Comparison of ENCODE assay signal across 8 cellular contexts in genomic region chr19:50333737-50334617, GRCh38. TPM values are rescaled to one million over a fixed set of nuclear protein-coding genes. Genes with fewer than 3 reads are reported as not detected.
DNase-seq lines count a peak whose midpoint lies in the region; ATAC-seq and TF ChIP-seq lines count a peak whose summit lies in the region.

No MANE protein-coding gene starts in this region.

- H3K9me3 ChIP-seq in Peyer's patch (no peaks in the 10 kb centered on the region), cardiac muscle cell (ENCODE audit: low read depth) (no peaks in the 10 kb centered on the region), prostate gland (no peaks in the 10 kb centered on the region), uterus (no peaks in the 10 kb centered on the region)

- peak; percentile 66 to 89 (median 86) for DNase-seq in Peyer's patch
- DNase-seq in activated naive CD4-positive, alpha-beta T cell treated with Interleukin-2 at 50 U/mL for 16 hours, result peak; percentile 81
- peak; percentile 79 to 86 for DNase-seq in cardiac muscle cell (ENCODE audit: low read depth in 1 of 2, low spot score in 1 of 2)
- peak; percentile 68 for DNase-seq in prostate gland (ENCODE audit: low spot score)
- peak; percentile 27 to 43 for DNase-seq in uterus

- intact Hi-C loops in prostate gland (cut with DNase I) (no loop called here), uterus (cut with DNase I; ENCODE audit: low total_unique reads) (no loop called here)

- H3K4me1 ChIP-seq in ACC112 (ENCODE audit: control insufficient read depth, insufficient read depth, low read length, unreplicated experiment) (no peaks in the 10 kb centered on the region), Peyer's patch (peaks cover 0 to 42% (median 14%) of the 10 kb centered on the region in 4 donors), cardiac muscle cell (ENCODE audit: low read depth) (peaks cover 13% of the 10 kb centered on the region), prostate gland (replicated peaks) (no peaks in the 10 kb centered on the region), uterus (no peaks in the 10 kb centered on the region)

- peak overlapping the region; percentile 85 for H2AFZ ChIP-seq in ACC112 (ENCODE audit: low read length, unreplicated experiment)

- TF ChIP-seq CTCF in Peyer's patch (IDR thresholded peaks at IDR 0.05) (peak in 2 of 6 experiments; percentile 6 to 17), cardiac muscle cell (IDR thresholded peaks at IDR 0.05; ENCODE audit: low read depth, low read length) (no peak), prostate gland (IDR thresholded peaks at IDR 0.05) (peak in 1 of 4 experiments; percentile 24), uterus (IDR thresholded peaks at IDR 0.05) (no peak)

- 14% methylated on average over 53 of the region's 54 CpGs for WGBS in prostate gland

- H3K27ac ChIP-seq in ACC112 (ENCODE audit: low read depth, low read length) (no peak overlapping the region), Peyer's patch (peak overlapping the region; percentile 42 to 79 (median 55)), cardiac muscle cell (peak overlapping the region; percentile 96), prostate gland (peak overlapping the region; percentile 64 to 68), uterus (no peak overlapping the region)

- peaks cover 41% of the 10 kb centered on the region for H3K27me3 ChIP-seq in ACC112 (ENCODE audit: insufficient read depth, low read length)
- peaks cover 0 to 25% of the 10 kb centered on the region in 2 donors for H3K27me3 ChIP-seq in Peyer's patch
- H3K27me3 ChIP-seq in cardiac muscle cell, result no peaks in the 10 kb centered on the region
- H3K27me3 ChIP-seq in prostate gland (replicated peaks; ENCODE audit: insufficient read depth), result no peaks in the 10 kb centered on the region
- H3K27me3 ChIP-seq in uterus, result peaks cover 33 to 34% of the 10 kb centered on the region in 2 donors

- H3K79me2 ChIP-seq in ACC112 (ENCODE audit: control insufficient read depth, insufficient read depth, low read length, unreplicated experiment), result no peaks in the 10 kb centered on the region

- TF ChIP-seq POLR2A in GM18526 (IDR thresholded peaks at IDR 0.05; ENCODE audit: extremely low read depth, insufficient read length) (peak; percentile 40), Peyer's patch (IDR thresholded peaks at IDR 0.05) (peak; percentile 53 to 59), prostate gland (IDR thresholded peaks at IDR 0.05) (peak; percentile 65), uterus (IDR thresholded peaks at IDR 0.05) (peak in 1 of 2 donors; percentile 48)

- peak; percentile 9 for ATAC-seq in HG03139 (IDR thresholded peaks at IDR 0.05; ENCODE audit: unreplicated experiment)

- no peaks in the 10 kb centered on the region for H3K36me3 ChIP-seq in ACC112 (ENCODE audit: insufficient read depth, low read length)
- H3K36me3 ChIP-seq in Peyer's patch, result no peaks in the 10 kb centered on the region
- no peaks in the 10 kb centered on the region for H3K36me3 ChIP-seq in cardiac muscle cell
- H3K36me3 ChIP-seq in prostate gland, result no peaks in the 10 kb centered on the region
- H3K36me3 ChIP-seq in uterus, result no peaks in the 10 kb centered on the region

- H3K4me3 ChIP-seq in ACC112 (ENCODE audit: low read depth, low read length) (peak overlapping the region; percentile 81), Peyer's patch (peak overlapping the region; percentile 24 to 57 (median 46)), cardiac muscle cell (peak overlapping the region; percentile 46), prostate gland (peak overlapping the region; percentile 18 to 45), uterus (peak overlapping the region; percentile 17 to 32)

RNA-seq across cellular contexts. Expression of gene KCNC3, which starts 4.8 kb away (rescaled TPM):
- 1 to 10 TPM in 2 of 4 donors, under 1 TPM in 2; 0.18 to 3.3 (median 1.1) TPM for total RNA-seq in Peyer's patch
- total RNA-seq in cardiac muscle cell, result 6.9 and 8.2 TPM in 2 replicates
- polyA plus RNA-seq in cardiac muscle cell, result 4.3 and 6.9 TPM in 2 replicates
- total RNA-seq in prostate gland, result 10 to 100 TPM in 1 of 2 donors, 1 to 10 TPM in 1; 3.6 to 10.6 TPM
- 1 to 10 TPM in 1 of 4 donors, under 1 TPM in 2, not detected in 1; 0.26 to 2.4 (median 0.85) TPM for total RNA-seq in uterus

RNA-seq across cellular contexts. Expression of gene NAPSA, which starts 31.5 kb away (rescaled TPM):
- 10 to 100 TPM in 1 of 4 donors, 1 to 10 TPM in 3; 4.9 to 12.4 (median 8.2) TPM for total RNA-seq in Peyer's patch
- total RNA-seq in cardiac muscle cell, result 0.32 and 3.5 TPM in 2 replicates
- 0.53 and 1.8 TPM in 2 replicates for polyA plus RNA-seq in cardiac muscle cell
- 1 to 10 TPM in 1 of 2 donors, under 1 TPM in 1; 0.85 to 5.0 TPM for total RNA-seq in prostate gland
- 1 to 10 TPM in 2 of 4 donors, not detected in 2; 1.4 to 1.5 TPM for total RNA-seq in uterus

RNA-seq across cellular contexts. Expression of gene NR1H2, which starts 42.3 kb away (rescaled TPM):
- total RNA-seq in Peyer's patch (100 to 1,000 TPM in 2 of 4 donors, 10 to 100 TPM in 2; 76.7 to 102 (median 98.9) TPM), cardiac muscle cell (58.4 and 60.1 TPM in 2 replicates), prostate gland (100 to 1,000 TPM; 110 to 129 TPM), uterus (100 to 1,000 TPM in 1 of 4 donors, 10 to 100 TPM in 3; 45.3 to 115 (median 61.4) TPM)
- polyA plus RNA-seq in cardiac muscle cell, result 58.3 and 62.0 TPM in 2 replicates

RNA-seq across cellular contexts. Expression of gene POLD1, which starts 50.2 kb away (rescaled TPM):
- total RNA-seq in Peyer's patch, result 10 to 100 TPM; 14.9 to 90.0 (median 27.3) TPM
- total RNA-seq in cardiac muscle cell, result 70.7 and 73.8 TPM in 2 replicates
- 62.3 and 74.3 TPM in 2 replicates for polyA plus RNA-seq in cardiac muscle cell
- total RNA-seq in prostate gland, result 10 to 100 TPM; 15.6 to 35.7 TPM
- 10 to 100 TPM; 10.6 to 47.9 (median 24.0) TPM for total RNA-seq in uterus

Comparison
In these comparisons a context has a peak if more than half of its experiments do, and no peak if none do; other contexts are left out.
1. H3K27ac ChIP-seq: peak in Peyer's patch (4 of 4), cardiac muscle cell (single experiment) and prostate gland (2 of 2); none in ACC112 (single experiment) and uterus (0 of 2).
2. H3K4me3 ChIP-seq: peak in every context shown above with its lines; median percentile 81 in ACC112; 46 in Peyer's patch; 46 in cardiac muscle cell; 32 in prostate gland; 24 in uterus.
3. DNase-seq: peak in every context shown above with its lines; median percentile 86 in Peyer's patch; 82 in cardiac muscle cell; 81 in activated naive CD4-positive, alpha-beta T cell treated with Interleukin-2 at 50 U/mL for 16 hours; 68 in prostate gland; 35 in uterus.